Comparison of ENCODE assay signal across 12 cellular contexts in genomic region chr2:42371621-42372473, GRCh38. TPM values are rescaled to one million over a fixed set of nuclear protein-coding genes. Genes with fewer than 3 reads are reported as not detected.
DNase-seq lines count a peak whose midpoint lies in the region; ATAC-seq and TF ChIP-seq lines count a peak whose summit lies in the region.
"Had no signal": no experiment of that assay in that cellular context is flagged by ENCODE, and none has a peak within 500 bp of the region (broad histone marks: within the 10 kb centered on the region; RNA-seq: fewer than 3 reads in every experiment).

No MANE protein-coding gene starts in this region.

- intact Hi-C loops in colonic mucosa (cut with DNase I) = no loop called here

- CTCF ChIA-PET in HEK293 (lab: Yijun Ruan, JAX) = interaction anchor here (3.2 kb wide), 1 partner anchor 15 kb away, joined by 20 read pairs; no protein-coding TSS in a partner anchor

- H3K27ac ChIP-seq in HEK293 (ENCODE audit: extremely low read depth, low read depth, low read length) = no peak overlapping the region
- no peak overlapping the region for H3K27ac ChIP-seq in parathyroid adenoma
- no peak overlapping the region for H3K27ac ChIP-seq in colonic mucosa
- H3K27ac ChIP-seq: HL-60 had no signal

- H3K36me3 ChIP-seq in HEK293 (ENCODE audit: control insufficient read depth in 2 of 2, insufficient read depth in 1 of 2, low read length in 2 of 2) = no peaks in the 10 kb centered on the region
- H3K36me3 ChIP-seq in parathyroid adenoma (ENCODE audit: control insufficient read depth, insufficient read depth, low read length) = no peaks in the 10 kb centered on the region
- H3K36me3 ChIP-seq in colonic mucosa = no peaks in the 10 kb centered on the region

- peak overlapping the region; percentile 10 for H2AFZ ChIP-seq in parathyroid adenoma
- H2AFZ ChIP-seq: GM23338 had no signal

- no peaks in the 10 kb centered on the region for H3K79me2 ChIP-seq in parathyroid adenoma

- ATAC-seq in HG02870 (IDR thresholded peaks at IDR 0.05; ENCODE audit: unreplicated experiment) = no peak
- ATAC-seq: activated CD8-positive, alpha-beta memory T cell treated with anti-CD3 and anti-CD28 coated beads, Interleukin-2, amount 10 ng/mL, durations not matched to agents 7 days and 5 days; GM23338; Right ventricle myocardium inferior had no signal

- H3K4me1 ChIP-seq in HEK293 (ENCODE audit: control insufficient read depth, insufficient read depth, low read length) (peaks cover 12% of the 10 kb centered on the region), parathyroid adenoma (no peaks in the 10 kb centered on the region), colonic mucosa (peaks cover 3% of the 10 kb centered on the region)

- no peak for TF ChIP-seq CTCF in HEK293 (tag by site-specific recombination; IDR thresholded peaks at IDR 0.05)
- TF ChIP-seq CTCF in epithelial cell of esophagus (IDR thresholded peaks at IDR 0.05; ENCODE audit: insufficient read depth, low read depth, low read length, missing control alignments) = no peak
- TF ChIP-seq CTCF in parathyroid adenoma (IDR thresholded peaks at IDR 0.05) = no peak
- TF ChIP-seq CTCF in colonic mucosa (IDR thresholded peaks at IDR 0.05) = no peak

- H3K9me3 ChIP-seq in HEK293 (ENCODE audit: control insufficient read depth, insufficient read depth, low read depth, low read length) (no peaks in the 10 kb centered on the region), parathyroid adenoma (ENCODE audit: control insufficient read depth, low read length) (no peaks in the 10 kb centered on the region), colonic mucosa (no peaks in the 10 kb centered on the region)

- H3K4me3 ChIP-seq in HEK293 (ENCODE audit: low read depth, low read length) (no peak overlapping the region), epithelial cell of esophagus (ENCODE audit: low read length) (peak overlapping the region; percentile 9), parathyroid adenoma (ENCODE audit: low read depth, low read length) (no peak overlapping the region), colonic mucosa (no peak overlapping the region)
- H3K4me3 ChIP-seq: GM23338 had no signal

- DNase-seq in NCI-H510A (lab: John Stamatoyannopoulos, UW) = peak; percentile 12
- peak; percentile 96 for DNase-seq in epithelial cell of esophagus (ENCODE audit: low read depth)
- no peak for DNase-seq in HuH-7.5 (ENCODE audit: low spot score)
- no peak for DNase-seq in colonic mucosa
- no peak for DNase-seq in foreskin melanocyte
- DNase-seq: activated CD8-positive, alpha-beta memory T cell treated with anti-CD3 and anti-CD28 coated beads, Interleukin-2, amount 10 ng/mL, durations not matched to agents 7 days and 5 days had no signal

- H3K27me3 ChIP-seq in parathyroid adenoma (ENCODE audit: control insufficient read depth, insufficient read depth, low read length) (no peaks in the 10 kb centered on the region), colonic mucosa (no peaks in the 10 kb centered on the region)

- H3K9ac ChIP-seq in parathyroid adenoma (no peak overlapping the region), colonic mucosa (ENCODE audit: low read depth in 2 of 2, low read length in 2 of 2) (no peak overlapping the region)

- POLR2A ChIA-PET in HEK293 (lab: Yijun Ruan, JAX) = interaction anchor here (0.7 kb wide), 2 partner anchors 17 to 19 kb away, joined by 3 to 6 read pairs; no protein-coding TSS in a partner anchor

- no peak overlapping the region for H3K4me2 ChIP-seq in parathyroid adenoma (ENCODE audit: low read length)
- H3K4me2 ChIP-seq: GM23338 had no signal

TF ChIP-seq in HEK293, 187 proteins besides CTCF, POLR2A, EP300 and RAD21:
- no peak for TF ChIP-seq ZNF302 (tag by site-specific recombination; IDR thresholded peaks at IDR 0.05; ENCODE audit: low read depth)
- TF ChIP-seq ZBTB8A (tag by site-specific recombination; IDR thresholded peaks at IDR 0.05) = peak; percentile 39; the same call in 1 of the 2 replicates

RNA-seq across cellular contexts. Expression of gene COX7A2L, which starts 10.8 kb away (rescaled TPM):
- 100 to 1,000 TPM; 128 to 131 TPM for total RNA-seq in colonic mucosa

Comparison
In these comparisons a context has a peak if more than half of its experiments do, and no peak if none do; other contexts are left out.
1. DNase-seq: peak in NCI-H510A (single experiment) and epithelial cell of esophagus (single experiment); none in HuH-7.5 (single experiment), colonic mucosa (single experiment) and foreskin melanocyte (single experiment).